In the genomic region with DNA sequence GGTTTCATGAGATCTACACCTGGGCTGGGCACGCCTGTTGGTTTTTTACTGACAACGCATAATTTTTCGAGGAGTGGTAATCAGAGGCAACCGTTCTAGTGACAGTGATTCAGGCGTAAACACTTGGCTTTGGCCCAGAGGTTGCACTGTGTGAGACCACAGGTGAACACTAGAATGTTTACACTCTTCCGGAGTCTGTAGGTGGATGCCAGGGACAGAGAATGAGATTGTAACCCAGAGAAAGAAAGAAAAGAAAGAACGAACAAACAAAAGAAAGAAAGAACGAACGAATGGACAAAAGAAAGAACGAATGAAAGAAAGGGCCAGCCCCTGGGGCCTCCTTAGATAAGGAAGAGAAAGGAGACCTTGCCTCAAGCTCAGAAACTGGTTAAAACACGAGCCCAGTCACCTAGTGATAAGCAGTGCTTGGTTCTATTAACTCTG, we compare ENCODE assay signal across 11 cellular contexts.
DNase-seq lines count a peak whose midpoint lies in the region; ATAC-seq, FAIRE-seq and TF ChIP-seq lines count a peak whose summit lies in the region.
"Had no signal": no experiment of that assay in that cellular context is flagged by ENCODE, and none has a peak within 500 bp of the region (broad histone marks: within the 10 kb centered on the region; RNA-seq: fewer than 3 reads in every experiment).

No MANE protein-coding gene starts in this region.

- no peaks in the 10 kb centered on the region for H3K9me3 ChIP-seq in Karpas-422 (ENCODE audit: low read length)
- H3K9me3 ChIP-seq: MG63, pancreas had no signal

- H3K4me1 Mint-ChIP-seq in activated CD4-positive, alpha-beta memory T cell treated with anti-CD3 and anti-CD28 coated beads for 36 hours (ENCODE audit: low read depth), result peaks cover 90% of the 10 kb centered on the region
- peaks cover 90% of the 10 kb centered on the region for H3K4me1 Mint-ChIP-seq in stimulated activated naive CD8-positive, alpha-beta T cell treated with anti-CD3 and anti-CD28 coated beads, Interleukin-15, amount 100 ng/mL, for 72 hours

- no peak for FAIRE-seq in urothelium cell line (lab: Jason Lieb, UNC)
- FAIRE-seq: pancreas had no signal

- POLR2A ChIA-PET in activated CD4-positive, alpha-beta memory T cell treated with anti-CD3 and anti-CD28 coated beads for 36 hours (lab: Charles Lee), result interaction anchor here (1.6 kb wide), 1 partner anchor 11 kb away, joined by 4 read pairs; no protein-coding TSS in a partner anchor

- peak overlapping the region; percentile 37 for H3K4me3 Mint-ChIP-seq in activated CD4-positive, alpha-beta memory T cell treated with anti-CD3 and anti-CD28 coated beads for 36 hours
- peak overlapping the region; percentile 69 to 74 for H3K4me3 Mint-ChIP-seq in stimulated activated naive CD8-positive, alpha-beta T cell treated with anti-CD3 and anti-CD28 coated beads, Interleukin-15, amount 100 ng/mL, for 72 hours

- H3K27me3 Mint-ChIP-seq in activated CD4-positive, alpha-beta memory T cell treated with anti-CD3 and anti-CD28 coated beads for 36 hours, result no peaks in the 10 kb centered on the region
- H3K27me3 Mint-ChIP-seq in stimulated activated naive CD8-positive, alpha-beta T cell treated with anti-CD3 and anti-CD28 coated beads, Interleukin-15, amount 100 ng/mL, for 72 hours, result no peaks in the 10 kb centered on the region

- H3K9ac ChIP-seq in Karpas-422 (ENCODE audit: low read length), result no peak overlapping the region

- no peak overlapping the region for H2AFZ ChIP-seq in Karpas-422 (ENCODE audit: low read length)

- H3K4me1 ChIP-seq in Karpas-422 (ENCODE audit: low read length), result no peaks in the 10 kb centered on the region
- H3K4me1 ChIP-seq: pancreas had no signal

- H3K36me3 Mint-ChIP-seq in activated CD4-positive, alpha-beta memory T cell treated with anti-CD3 and anti-CD28 coated beads for 36 hours, result no peaks in the 10 kb centered on the region

- no peaks in the 10 kb centered on the region for H3K79me2 ChIP-seq in Karpas-422 (ENCODE audit: low read length)

- CTCF ChIA-PET in activated CD4-positive, alpha-beta memory T cell treated with anti-CD3 and anti-CD28 coated beads for 36 hours (lab: Charles Lee), result interaction anchor here (1.5 to 1.8 kb wide), 2 partner anchors 51 to 145 kb away, joined by 4 read pairs; no protein-coding TSS in a partner anchor

- no peak overlapping the region for H3K4me3 ChIP-seq in Karpas-422 (ENCODE audit: low read length)
- H3K4me3 ChIP-seq: MG63, pancreas had no signal

- no peaks in the 10 kb centered on the region for H3K9me3 Mint-ChIP-seq in activated CD4-positive, alpha-beta memory T cell treated with anti-CD3 and anti-CD28 coated beads for 36 hours
- H3K9me3 Mint-ChIP-seq in stimulated activated naive CD8-positive, alpha-beta T cell treated with anti-CD3 and anti-CD28 coated beads, Interleukin-15, amount 100 ng/mL, for 72 hours, result no peaks in the 10 kb centered on the region

- H3K27me3 ChIP-seq in Karpas-422 (ENCODE audit: low read length), result no peaks in the 10 kb centered on the region

- H3K27ac Mint-ChIP-seq in activated CD4-positive, alpha-beta memory T cell treated with anti-CD3 and anti-CD28 coated beads for 36 hours, result peak overlapping the region; percentile 77
- H3K27ac Mint-ChIP-seq in stimulated activated naive CD8-positive, alpha-beta T cell treated with anti-CD3 and anti-CD28 coated beads, Interleukin-15, amount 100 ng/mL, for 72 hours, result peak overlapping the region in 1 of 2 donors; percentile 92

- no peak overlapping the region for H3K27ac ChIP-seq in Karpas-422 (ENCODE audit: low read length)
- H3K27ac ChIP-seq: pancreas had no signal

- 0 out of 2 replicates have a peak, but pooled peaks cover under 1% of the 10 kb centered on the region for H4K20me1 ChIP-seq in Karpas-422 (ENCODE audit: insufficient read depth, low read depth, low read length)

- no peak for TF ChIP-seq CTCF in omental fat pad (IDR thresholded peaks at IDR 0.05)

- peak; percentile 22 to 35 for DNase-seq in activated CD8-positive, alpha-beta memory T cell treated with anti-CD3 and anti-CD28 coated beads for 1 hour (ENCODE audit: extremely low read depth in 1 of 2, low read depth in 1 of 2)
- no peak for DNase-seq in activated CD8-positive, alpha-beta memory T cell treated with anti-CD3 and anti-CD28 coated beads, Interleukin-2, amount 50 U/mL, for 48 hours
- peak; percentile 78 for DNase-seq in activated CD4-positive, alpha-beta memory T cell treated with anti-CD3 and anti-CD28 coated beads for 36 hours
- peak; percentile 78 for DNase-seq in central memory CD4-positive, alpha-beta T cell
- DNase-seq in stimulated activated naive CD8-positive, alpha-beta T cell treated with anti-CD3 and anti-CD28 coated beads, Interleukin-15, amount 100 ng/mL, for 72 hours, result peak; percentile 47 to 67
- DNase-seq in urothelium cell line (ENCODE audit: low spot score) (no peak), omental fat pad (ENCODE audit: low spot score) (no peak), Karpas-422 (no peak)
- DNase-seq: erythroblast, MG63, pancreas had no signal

- ATAC-seq in stimulated activated naive CD8-positive, alpha-beta T cell treated with anti-CD3 and anti-CD28 coated beads, Interleukin-15, amount 100 ng/mL, for 72 hours, result peak; percentile 74
- no peak for ATAC-seq in omental fat pad (ENCODE audit: low FRiP score)
- ATAC-seq: pancreas had no signal

- intact Hi-C loops in activated CD4-positive, alpha-beta memory T cell treated with anti-CD3 and anti-CD28 coated beads for 36 hours (cut with micrococcal nuclease), result loop anchor here (2.0 kb wide), 1 partner anchor 14 kb away; no protein-coding TSS in a partner anchor

- H3K36me3 ChIP-seq in Karpas-422 (ENCODE audit: insufficient read depth, low read length), result no peaks in the 10 kb centered on the region
- H3K36me3 ChIP-seq: MG63, pancreas had no signal

- H3K4me2 ChIP-seq in Karpas-422 (ENCODE audit: low read depth, low read length, poor library complexity, severe bottlenecking), result no peak overlapping the region

- no peaks in the 10 kb centered on the region for H3K9me2 ChIP-seq in Karpas-422 (replicated peaks; ENCODE audit: insufficient read depth, low read length)

Comparison
In these comparisons a context has a peak if more than half of its experiments do, and no peak if none do; other contexts are left out.
1. DNase-seq: peak in activated CD8-positive, alpha-beta memory T cell treated with anti-CD3 and anti-CD28 coated beads for 1 hour (2 of 2), activated CD4-positive, alpha-beta memory T cell treated with anti-CD3 and anti-CD28 coated beads for 36 hours (single experiment), central memory CD4-positive, alpha-beta T cell (single experiment) and stimulated activated naive CD8-positive, alpha-beta T cell treated with anti-CD3 and anti-CD28 coated beads, Interleukin-15, amount 100 ng/mL, for 72 hours (2 of 2); none in activated CD8-positive, alpha-beta memory T cell treated with anti-CD3 and anti-CD28 coated beads, Interleukin-2, amount 50 U/mL, for 48 hours (single experiment), urothelium cell line (single experiment), omental fat pad (single experiment) and Karpas-422 (single experiment).